13 cellular contexts compared by ENCODE assay signal in the genomic region with DNA sequence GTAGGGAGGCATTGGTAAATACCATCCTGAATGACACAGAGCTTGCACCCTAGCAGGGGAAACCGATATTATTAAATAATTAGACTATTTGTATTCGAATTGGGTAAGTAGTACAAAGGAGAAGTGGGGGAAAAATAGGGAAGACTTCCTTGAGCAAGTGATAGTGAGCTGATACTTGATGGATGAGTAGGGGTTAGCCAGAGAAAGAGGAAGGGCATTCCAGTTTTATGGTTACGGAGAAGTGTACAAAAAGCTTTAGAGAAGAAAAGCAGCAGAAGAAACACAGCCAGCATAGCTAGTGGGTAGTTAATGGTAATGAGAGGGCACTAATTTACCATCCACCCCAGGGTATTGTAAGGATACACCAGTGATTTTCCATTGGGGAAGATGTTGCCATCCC. TPM values are rescaled to one million over a fixed set of nuclear protein-coding genes. Genes with fewer than 3 reads are reported as not detected.
DNase-seq lines count a peak whose midpoint lies in the region; ATAC-seq and TF ChIP-seq lines count a peak whose summit lies in the region.
"Had no signal": no experiment of that assay in that cellular context is flagged by ENCODE, and none has a peak within 500 bp of the region (broad histone marks: within the 10 kb centered on the region; RNA-seq: fewer than 3 reads in every experiment).

No MANE protein-coding gene starts in this region.

- TF ChIP-seq CTCF in Panc1 (IDR thresholded peaks at IDR 0.05) (no peak), fibroblast of the aortic adventitia (IDR thresholded peaks at IDR 0.05; ENCODE audit: insufficient read depth, low read length) (no peak), adrenal gland (IDR thresholded peaks at IDR 0.05) (no peak)

- no peaks in the 10 kb centered on the region for H3K9me3 ChIP-seq in Panc1 (ENCODE audit: control insufficient read depth, insufficient read depth, low read depth, low read length)
- no peaks in the 10 kb centered on the region for H3K9me3 ChIP-seq in adrenal gland (replicated peaks in 1 of 3)
- H3K9me3 ChIP-seq: ovary had no signal

- H3K27ac ChIP-seq in Panc1 (ENCODE audit: low read length): no peak overlapping the region; the same call in 1 of the 2 replicates
- H3K27ac ChIP-seq in adrenal gland: no peak overlapping the region
- H3K27ac ChIP-seq: ovary had no signal

- POLR2A ChIA-PET in Panc1 (lab: Charles Lee): no interaction called here

- in situ Hi-C loops in Panc1 (cut with HindIII; ENCODE audit: low pct_unique_long_range_greater_than_20kb, low sequenced_read_pairs): no loop called here

- no peaks in the 10 kb centered on the region for H3K9me3 Mint-ChIP-seq in stimulated activated naive CD8-positive, alpha-beta T cell treated with anti-CD3 and anti-CD28 coated beads, Interleukin-15, Interleukin-2, amounts not matched to agents 100 ng/mL and 50 ng/mL, for 24 hours

- peaks cover 22% of the 10 kb centered on the region for H3K36me3 ChIP-seq in Panc1 (ENCODE audit: control insufficient read depth, insufficient read depth, low read length)
- peaks cover 0 to 17% of the 10 kb centered on the region in 2 donors for H3K36me3 ChIP-seq in adrenal gland (replicated peaks in 1 of 2)
- H3K36me3 ChIP-seq: ovary had no signal

- H3K4me3 ChIP-seq in Panc1 (ENCODE audit: low read depth in 2 of 2, low read length in 2 of 2) (peak overlapping the region; percentile 99 to 100), fibroblast of the aortic adventitia (ENCODE audit: low read depth, low read length) (peak overlapping the region; percentile 2), adrenal gland (no peak overlapping the region)

- H3K4me1 ChIP-seq in Panc1 (ENCODE audit: control insufficient read depth, insufficient read depth, low read length) (peaks cover 17% of the 10 kb centered on the region), adrenal gland (replicated peaks in 1 of 2) (peaks cover 11 to 37% of the 10 kb centered on the region in 2 donors)

- no peak for TF ChIP-seq POLR2A in adrenal gland (IDR thresholded peaks at IDR 0.05)

- H3K4me1 Mint-ChIP-seq in stimulated activated naive CD8-positive, alpha-beta T cell treated with anti-CD3 and anti-CD28 coated beads, Interleukin-15, Interleukin-2, amounts not matched to agents 100 ng/mL and 50 ng/mL, for 24 hours (ENCODE audit: low read depth): peaks cover 48% of the 10 kb centered on the region

- H3K27me3 Mint-ChIP-seq in stimulated activated naive CD8-positive, alpha-beta T cell treated with anti-CD3 and anti-CD28 coated beads, Interleukin-15, Interleukin-2, amounts not matched to agents 100 ng/mL and 50 ng/mL, for 24 hours: no peaks in the 10 kb centered on the region

- no peak for ATAC-seq in stimulated activated naive CD8-positive, alpha-beta T cell treated with anti-CD3 and anti-CD28 coated beads, Interleukin-15, Interleukin-2, amounts not matched to agents 100 U/mL and 50 U/mL, for 24 hours
- ATAC-seq in Panc1 (no peak), HG02981 (IDR thresholded peaks at IDR 0.05; ENCODE audit: unreplicated experiment) (no peak)

- intact Hi-C loops in Panc1 (cut with micrococcal nuclease; ENCODE audit: unreplicated experiment): no loop called here
- intact Hi-C loops in adrenal gland (cut with DNase I): no loop called here

- H3K36me3 Mint-ChIP-seq in stimulated activated naive CD8-positive, alpha-beta T cell treated with anti-CD3 and anti-CD28 coated beads, Interleukin-15, Interleukin-2, amounts not matched to agents 100 ng/mL and 50 ng/mL, for 24 hours (ENCODE audit: low read depth): peaks cover 54% of the 10 kb centered on the region

- 62 to 80% (median 76%) methylated on average over 3 of the region's 3 CpGs for WGBS in adrenal gland, 4 donors

- H3K27me3 ChIP-seq in Panc1 (ENCODE audit: control insufficient read depth, insufficient read depth, low read length) (no peaks in the 10 kb centered on the region), adrenal gland (no peaks in the 10 kb centered on the region)
- H3K27me3 ChIP-seq: ovary had no signal

- CTCF ChIA-PET in Panc1 (lab: Charles Lee): no interaction called here

- no peak for DNase-seq in stimulated activated naive CD8-positive, alpha-beta T cell treated with anti-CD3 and anti-CD28 coated beads, Interleukin-15, Interleukin-2, amounts not matched to agents 100 U/mL and 50 U/mL, for 24 hours
- DNase-seq in Panc1 (ENCODE audit: low read depth, low spot score) (no peak), fibroblast of the aortic adventitia (ENCODE audit: low read depth) (no peak), NCI-H2171 treated with DMSO at 0.1 percent for 48 hours (lab: John Stamatoyannopoulos, UW) (no peak), HuH-7.5 (ENCODE audit: low spot score) (no peak), adrenal gland (no peak)
- DNase-seq: amygdala, head of caudate nucleus, NCI-H1694, ovary, SW 1271 had no signal

- H3K27ac Mint-ChIP-seq in stimulated activated naive CD8-positive, alpha-beta T cell treated with anti-CD3 and anti-CD28 coated beads, Interleukin-15, Interleukin-2, amounts not matched to agents 100 ng/mL and 50 ng/mL, for 24 hours: peak overlapping the region; percentile 99

- no TSS peak for BruUV-seq in Panc1 (replicated peaks; lab: Mats Ljungman, UMichigan)

- peak overlapping the region; percentile 97 for H3K4me3 Mint-ChIP-seq in stimulated activated naive CD8-positive, alpha-beta T cell treated with anti-CD3 and anti-CD28 coated beads, Interleukin-15, Interleukin-2, amounts not matched to agents 100 ng/mL and 50 ng/mL, for 24 hours

RNA-seq across cellular contexts. Expression of gene RIOK1, which starts 1.6 kb away (rescaled TPM):
- 30.0 TPM for total RNA-seq in Panc1 (2021; ENCODE audit: unreplicated experiment)
- polyA plus RNA-seq in Panc1 (2012; ENCODE audit: insufficient read length): 17.2 TPM
- total RNA-seq in fibroblast of the aortic adventitia (ENCODE audit: low replicate concordance): 13.7 and 16.8 TPM in 2 replicates
- 10 to 100 TPM in 6 of 8 donors, 1 to 10 TPM in 2; 6.0 to 18.8 (median 14.8) TPM for total RNA-seq in adrenal gland
- 10 to 100 TPM in 2 of 3 donors, 1 to 10 TPM in 1; 8.6 to 21.1 (median 14.9) TPM for polyA plus RNA-seq in adrenal gland

RNA-seq across cellular contexts. Expression of gene CAGE1, which starts 1.7 kb away (rescaled TPM):
- total RNA-seq in Panc1 (2021; ENCODE audit: unreplicated experiment) (not detected), fibroblast of the aortic adventitia (ENCODE audit: low replicate concordance) (0.33 and 0.36 TPM in 2 replicates), adrenal gland (under 1 TPM in 3 of 8 donors, not detected in 5; 0.08 to 0.25 (median 0.25) TPM)
- not detected for polyA plus RNA-seq in Panc1 (2012; ENCODE audit: insufficient read length)
- polyA plus RNA-seq in adrenal gland: not detected
- total RNA-seq: ovary had no signal
- polyA plus RNA-seq: ovary had no signal

Comparison
In these comparisons a context has a peak if more than half of its experiments do, and no peak if none do; other contexts are left out.
1. H3K4me3 ChIP-seq: peak in Panc1 (2 of 2) and fibroblast of the aortic adventitia (single experiment); none in adrenal gland (0 of 4).